19 cellular contexts compared by ENCODE assay signal in genomic region chr5:1836891-1837880, GRCh38. TPM values are rescaled to one million over a fixed set of nuclear protein-coding genes. Genes with fewer than 3 reads are reported as not detected.
"Had no signal": no experiment of that assay in that cellular context is flagged by ENCODE, and none has a peak within 500 bp of the region (broad histone marks: within the 10 kb centered on the region; RNA-seq: fewer than 3 reads in every experiment).

No MANE protein-coding gene starts in this region.

- H3K27me3 ChIP-seq: vagina had no signal

- DNase-seq: activated CD4-positive, alpha-beta memory T cell treated with anti-CD3 and anti-CD28 coated beads for 36 hours; activated CD4-positive, alpha-beta T cell treated with anti-CD3 and anti-CD28 coated beads for 36 hours; activated naive CD8-positive, alpha-beta T cell treated with anti-CD3 and anti-CD28 coated beads, Interleukin-2, amount 10 ng/mL, durations not matched to agents 7 days and 5 days; activated T-cell treated with anti-CD3 and anti-CD28 coated beads for 4 hours; amygdala; cortex of kidney; mesendoderm; naive thymus-derived CD4-positive, alpha-beta T cell; stimulated activated CD4-positive, alpha-beta T cell treated with anti-CD3 and anti-CD28 coated beads, Interleukin-1b, Interleukin-23, amount 100 ng/mL, for 48 hours; stimulated activated CD8-positive, alpha-beta memory T cell treated with anti-CD3 and anti-CD28 coated beads, Interleukin-4, amount 100 ng/mL, for 48 hours; stimulated activated naive CD4-positive, alpha-beta T cell treated with Interleukin-2 at 50 U/mL for 16 hours; substantia nigra had no signal

- H2AFZ ChIP-seq: parathyroid adenoma had no signal

- H3K4me1 ChIP-seq: parathyroid adenoma, tibial artery, vagina had no signal

- ATAC-seq: activated CD4-positive, alpha-beta T cell treated with anti-CD3 and anti-CD28 coated beads for 36 hours; naive thymus-derived CD4-positive, alpha-beta T cell had no signal

- H3K9me3 Mint-ChIP-seq: activated CD4-positive, alpha-beta memory T cell treated with anti-CD3 and anti-CD28 coated beads for 36 hours; activated naive CD8-positive, alpha-beta T cell treated with anti-CD3 and anti-CD28 coated beads, Interleukin-2, amount 10 ng/mL, durations not matched to agents 7 days and 5 days; central memory CD8-positive, alpha-beta T cell; naive thymus-derived CD4-positive, alpha-beta T cell; T-helper 2 cell treated with Interferon-gamma antibody and Interleukin-4, amounts not matched to agents 5 μg/mL and 100 μg/mL, for 36 hours had no signal

- H3K79me2 ChIP-seq: parathyroid adenoma had no signal

- H3K4me1 Mint-ChIP-seq: activated CD4-positive, alpha-beta T cell treated with anti-CD3 and anti-CD28 coated beads for 36 hours; activated naive CD8-positive, alpha-beta T cell treated with anti-CD3 and anti-CD28 coated beads, Interleukin-2, amount 10 ng/mL, durations not matched to agents 7 days and 5 days; central memory CD8-positive, alpha-beta T cell; naive thymus-derived CD4-positive, alpha-beta T cell had no signal

- H3K36me3 Mint-ChIP-seq: activated CD4-positive, alpha-beta memory T cell treated with anti-CD3 and anti-CD28 coated beads for 36 hours; activated naive CD8-positive, alpha-beta T cell treated with anti-CD3 and anti-CD28 coated beads, Interleukin-2, amount 10 ng/mL, durations not matched to agents 7 days and 5 days; naive thymus-derived CD4-positive, alpha-beta T cell had no signal

- H3K27ac Mint-ChIP-seq: activated CD4-positive, alpha-beta memory T cell treated with anti-CD3 and anti-CD28 coated beads for 36 hours; activated CD4-positive, alpha-beta T cell treated with anti-CD3 and anti-CD28 coated beads for 36 hours; activated naive CD8-positive, alpha-beta T cell treated with anti-CD3 and anti-CD28 coated beads, Interleukin-2, amount 10 ng/mL, durations not matched to agents 7 days and 5 days; naive thymus-derived CD4-positive, alpha-beta T cell; T-helper 2 cell treated with Interferon-gamma antibody and Interleukin-4, amounts not matched to agents 5 μg/mL and 100 μg/mL, for 36 hours had no signal

- H3K4me3 ChIP-seq: tibial artery, vagina had no signal

- H3K9ac ChIP-seq: parathyroid adenoma had no signal

- H3K27ac ChIP-seq: parathyroid adenoma, tibial artery, vagina had no signal

- H3K9me3 ChIP-seq: tibial artery, vagina had no signal

- H3K4me3 Mint-ChIP-seq: activated CD4-positive, alpha-beta memory T cell treated with anti-CD3 and anti-CD28 coated beads for 36 hours; activated CD4-positive, alpha-beta T cell treated with anti-CD3 and anti-CD28 coated beads for 36 hours; activated naive CD8-positive, alpha-beta T cell treated with anti-CD3 and anti-CD28 coated beads, Interleukin-2, amount 10 ng/mL, durations not matched to agents 7 days and 5 days; central memory CD8-positive, alpha-beta T cell; naive thymus-derived CD4-positive, alpha-beta T cell; T-helper 2 cell treated with Interferon-gamma antibody and Interleukin-4, amounts not matched to agents 5 μg/mL and 100 μg/mL, for 36 hours had no signal

- H3K36me3 ChIP-seq: tibial artery, vagina had no signal

RNA-seq across cellular contexts. Expression of gene IRX4, which starts 45.5 kb away (rescaled TPM):
- total RNA-seq: activated CD4-positive, alpha-beta memory T cell treated with anti-CD3 and anti-CD28 coated beads for 36 hours; activated CD4-positive, alpha-beta T cell treated with anti-CD3 and anti-CD28 coated beads for 36 hours; activated naive CD8-positive, alpha-beta T cell treated with anti-CD3 and anti-CD28 coated beads, Interleukin-2, amount 10 ng/mL, durations not matched to agents 7 days and 5 days; frontal cortex; mucosa of gallbladder; naive thymus-derived CD4-positive, alpha-beta T cell had no signal
- polyA plus RNA-seq: naive thymus-derived CD4-positive, alpha-beta T cell had no signal
